1 cellular context compared by ENCODE assay signal in genomic region chrX:112819013-112819635, GRCh38.
TF ChIP-seq lines count a peak whose summit lies in the region.

No MANE protein-coding gene starts in this region.

TF ChIP-seq in H1, 55 proteins besides CTCF, POLR2A, EP300 and RAD21:
- TF ChIP-seq ZNF274 (IDR thresholded peaks at IDR 0.05; ENCODE audit: borderline replicate concordance, extremely low read depth, low read length) (no peak), CREB1 (IDR thresholded peaks at IDR 0.05) (no peak), TBP (IDR thresholded peaks at IDR 0.05; ENCODE audit: low read depth, low read length) (no peak), EGR1 (IDR thresholded peaks at IDR 0.05; ENCODE audit: borderline replicate concordance, low read depth, low read length) (no peak)
